Comparison of ENCODE assay signal across 8 cellular contexts in the genomic region with DNA sequence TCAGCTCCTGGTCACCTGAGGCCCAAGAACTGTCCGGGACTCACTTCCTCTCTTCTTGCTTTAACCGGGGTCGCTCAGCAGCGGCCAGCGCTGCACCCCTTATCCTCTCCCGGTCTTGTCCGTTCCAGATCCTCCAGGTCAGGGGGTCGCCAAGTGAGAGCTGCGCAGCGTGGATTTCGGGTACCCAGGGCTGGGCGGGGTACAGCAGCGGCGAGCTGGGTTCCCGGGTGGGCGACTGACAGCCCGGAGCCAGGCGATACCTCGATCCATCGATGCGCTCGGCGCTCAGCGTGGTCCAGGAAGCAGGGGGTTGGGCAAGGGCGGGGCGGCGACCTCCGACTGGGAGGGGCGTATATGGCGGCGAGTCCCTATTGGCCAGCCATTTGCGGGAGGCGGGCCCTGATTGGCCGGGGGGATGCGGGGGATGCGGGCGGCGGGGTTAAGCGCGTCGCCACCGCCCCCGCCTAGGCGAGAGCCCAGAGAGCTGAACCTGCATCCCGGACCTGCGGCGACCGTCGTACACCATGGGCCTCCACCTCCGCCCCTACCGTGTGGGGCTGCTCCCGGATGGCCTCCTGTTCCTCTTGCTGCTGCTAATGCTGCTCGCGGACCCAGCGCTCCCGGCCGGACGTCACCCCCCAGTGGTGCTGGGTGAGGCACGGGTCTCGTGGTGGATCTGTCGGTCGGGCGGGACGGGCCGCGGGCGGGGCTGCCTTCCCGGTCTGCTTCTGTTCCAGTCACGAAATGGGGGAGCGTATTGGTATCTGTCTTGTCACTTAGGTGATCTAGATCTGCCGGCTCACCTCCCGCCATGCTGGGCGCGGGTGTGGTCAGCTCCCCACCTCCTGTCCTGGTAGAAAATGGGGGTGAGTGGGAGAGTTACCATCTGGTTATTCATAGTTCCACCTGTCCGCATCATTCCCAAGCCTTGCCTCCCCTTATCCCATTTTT. TPM values are rescaled to one million over a fixed set of nuclear protein-coding genes. Genes with fewer than 3 reads are reported as not detected.
DNase-seq lines count a peak whose midpoint lies in the region; ATAC-seq lines count a peak whose summit lies in the region.

A gene with protein sequence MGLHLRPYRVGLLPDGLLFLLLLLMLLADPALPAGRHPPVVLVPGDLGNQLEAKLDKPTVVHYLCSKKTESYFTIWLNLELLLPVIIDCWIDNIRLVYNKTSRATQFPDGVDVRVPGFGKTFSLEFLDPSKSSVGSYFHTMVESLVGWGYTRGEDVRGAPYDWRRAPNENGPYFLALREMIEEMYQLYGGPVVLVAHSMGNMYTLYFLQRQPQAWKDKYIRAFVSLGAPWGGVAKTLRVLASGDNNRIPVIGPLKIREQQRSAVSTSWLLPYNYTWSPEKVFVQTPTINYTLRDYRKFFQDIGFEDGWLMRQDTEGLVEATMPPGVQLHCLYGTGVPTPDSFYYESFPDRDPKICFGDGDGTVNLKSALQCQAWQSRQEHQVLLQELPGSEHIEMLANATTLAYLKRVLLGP (plus strand): TSS at position 471 of the 951 bp plus-strand sequence. CDS start 54 bp downstream, at position 525.

- peak within 1 kb of the TSS; percentile 96 for H3K27ac Mint-ChIP-seq in activated T-helper 17 cell treated with anti-CD3 and anti-CD28 coated beads, Interleukin-2, amount 50 U/mL, for 72 hours
- peak within 1 kb of the TSS; percentile 59 to 97 for H3K27ac Mint-ChIP-seq in natural killer cell treated with Interleukin-12 subunit alpha and Interleukin-12 subunit beta and Interleukin-15 and Interleukin-18, amount 100 ng/mL, for 72 hours

- no peaks in the 10 kb centered on the region for H3K9me3 ChIP-seq in HUES64 (ENCODE audit: insufficient read depth, low read depth, low read length)

- peak; percentile 75 for ATAC-seq in GM21515 (IDR thresholded peaks at IDR 0.05; ENCODE audit: unreplicated experiment)
- ATAC-seq in activated T-helper 17 cell treated with anti-CD3 and anti-CD28 coated beads, Interleukin-2, amount 50 U/mL, for 72 hours (replicated peaks), result peak; percentile 97
- peak; percentile 97 to 99 for ATAC-seq in natural killer cell treated with Interleukin-12 subunit alpha and Interleukin-12 subunit beta and Interleukin-15 and Interleukin-18, amount 100 ng/mL, for 72 hours

- H3K27ac ChIP-seq in HUES64 (ENCODE audit: low read depth, low read length), result no peak within 1 kb of the TSS

- peak within 1 kb of the TSS; percentile 99 for H3K4me3 Mint-ChIP-seq in activated T-helper 17 cell treated with anti-CD3 and anti-CD28 coated beads, Interleukin-2, amount 50 U/mL, for 72 hours
- H3K4me3 Mint-ChIP-seq in natural killer cell treated with Interleukin-12 subunit alpha and Interleukin-12 subunit beta and Interleukin-15 and Interleukin-18, amount 100 ng/mL, for 72 hours, result peak within 1 kb of the TSS; percentile 93

- no peaks in the 10 kb centered on the region for H3K36me3 ChIP-seq in HUES64 (ENCODE audit: insufficient read depth, low read length)

- H3K9ac ChIP-seq in HUES64 (ENCODE audit: low read depth, low read length), result peak within 1 kb of the TSS; percentile 22; the same call in 1 of the 2 replicates

- no peaks in the 10 kb centered on the region for H3K9me3 Mint-ChIP-seq in activated T-helper 17 cell treated with anti-CD3 and anti-CD28 coated beads, Interleukin-2, amount 50 U/mL, for 72 hours
- H3K9me3 Mint-ChIP-seq in natural killer cell treated with Interleukin-12 subunit alpha and Interleukin-12 subunit beta and Interleukin-15 and Interleukin-18, amount 100 ng/mL, for 72 hours, result no peaks in the 10 kb centered on the region

- H3K36me3 Mint-ChIP-seq in activated T-helper 17 cell treated with anti-CD3 and anti-CD28 coated beads, Interleukin-2, amount 50 U/mL, for 72 hours (ENCODE audit: low read depth), result peaks cover 13% of the 10 kb centered on the region
- no peaks in the 10 kb centered on the region for H3K36me3 Mint-ChIP-seq in natural killer cell treated with Interleukin-12 subunit alpha and Interleukin-12 subunit beta and Interleukin-15 and Interleukin-18, amount 100 ng/mL, for 72 hours

- peak; percentile 35 for DNase-seq in DMS153 treated with DMSO at 0.1 percent for 48 hours (lab: John Stamatoyannopoulos, UW; ENCODE audit: unreplicated experiment)
- DNase-seq in RKO (ENCODE audit: low spot score), result peak; percentile 90
- DNase-seq in fibroblast of peridontal ligament (ENCODE audit: extremely low read depth), result peak; percentile 88
- peak; percentile 95 for DNase-seq in natural killer cell treated with Interleukin-12 subunit alpha and Interleukin-12 subunit beta and Interleukin-15 and Interleukin-18, amount 100 ng/mL, for 72 hours (ENCODE audit: low spot score)
- DNase-seq in stimulated activated naive CD4-positive, alpha-beta T cell (lab: John Stamatoyannopoulos, UW), result peak; percentile 85 to 97 (median 94)

- H3K4me1 Mint-ChIP-seq in activated T-helper 17 cell treated with anti-CD3 and anti-CD28 coated beads, Interleukin-2, amount 50 U/mL, for 72 hours, result peaks cover 11% of the 10 kb centered on the region
- peaks cover 15 to 22% of the 10 kb centered on the region in 2 donors for H3K4me1 Mint-ChIP-seq in natural killer cell treated with Interleukin-12 subunit alpha and Interleukin-12 subunit beta and Interleukin-15 and Interleukin-18, amount 100 ng/mL, for 72 hours (ENCODE audit: low read depth in 2 of 2)

- peak within 1 kb of the TSS; percentile 80 for H3K4me3 ChIP-seq in HUES64 (ENCODE audit: low read length)

- H3K27me3 Mint-ChIP-seq in activated T-helper 17 cell treated with anti-CD3 and anti-CD28 coated beads, Interleukin-2, amount 50 U/mL, for 72 hours, result no peaks in the 10 kb centered on the region
- no peaks in the 10 kb centered on the region for H3K27me3 Mint-ChIP-seq in natural killer cell treated with Interleukin-12 subunit alpha and Interleukin-12 subunit beta and Interleukin-15 and Interleukin-18, amount 100 ng/mL, for 72 hours

- H3K27me3 ChIP-seq in HUES64 (ENCODE audit: insufficient read depth, low read length), result peaks cover 18% of the 10 kb centered on the region

- H3K4me1 ChIP-seq in HUES64 (ENCODE audit: insufficient read depth, low read length), result peaks cover 5% of the 10 kb centered on the region; the same call in 1 of the 2 replicates

- WGBS in HUES64, result 2% methylated on average over 73 of the region's 75 CpGs

RNA-seq across cellular contexts. Expression of the gene that starts here (rescaled TPM):
- 7.3 TPM for polyA plus RNA-seq in HUES64 (2013, experiment 1 of 2)
- polyA plus RNA-seq in HUES64 (2013, experiment 2 of 2), result 9.3 TPM
- total RNA-seq in activated T-helper 17 cell treated with anti-CD3 and anti-CD28 coated beads, Interleukin-2, amount 50 U/mL, for 72 hours, result 10 to 100 TPM; 11.2 to 15.5 TPM
- 10 to 100 TPM; 11.6 to 11.8 TPM for total RNA-seq in natural killer cell treated with Interleukin-12 subunit alpha and Interleukin-12 subunit beta and Interleukin-15 and Interleukin-18, amount 100 ng/mL, for 72 hours

Comparison
In these comparisons a context has a peak if more than half of its experiments do, and no peak if none do; other contexts are left out.
1. DNase-seq: peak in every context shown above with its lines; median percentile 95 in natural killer cell treated with Interleukin-12 subunit alpha and Interleukin-12 subunit beta and Interleukin-15 and Interleukin-18, amount 100 ng/mL, for 72 hours; 94 in stimulated activated naive CD4-positive, alpha-beta T cell; 90 in RKO; 88 in fibroblast of peridontal ligament; 35 in DMS153 treated with DMSO at 0.1 percent for 48 hours.